Comparison of ENCODE assay signal across 1 cellular context in genomic region chr5:178247481-178248456, GRCh38.
TF ChIP-seq lines count a peak whose summit lies in the region.

No MANE protein-coding gene starts in this region.

TF ChIP-seq in HCT116, 20 proteins besides CTCF, POLR2A, EP300 and RAD21:
- TF ChIP-seq REST (IDR thresholded peaks at IDR 0.05; ENCODE audit: low read depth) = no peak
- no peak for TF ChIP-seq TCF7L2 (IDR thresholded peaks at IDR 0.05; ENCODE audit: borderline replicate concordance, extremely low read depth, insufficient read depth, insufficient read length)
- TF ChIP-seq MAX (IDR thresholded peaks at IDR 0.05) = no peak
- no peak for TF ChIP-seq ELF1 (IDR thresholded peaks at IDR 0.05; ENCODE audit: borderline replicate concordance, low read depth)
- no peak for TF ChIP-seq SRF (IDR thresholded peaks at IDR 0.05; ENCODE audit: low read depth)
- TF ChIP-seq EZH2phosphoT487 (IDR thresholded peaks at IDR 0.05; ENCODE audit: borderline replicate concordance) = no peak
- no peak for TF ChIP-seq SIN3A (IDR thresholded peaks at IDR 0.05; ENCODE audit: low read depth)
- no peak for TF ChIP-seq ATF3 (IDR thresholded peaks at IDR 0.05)
- TF ChIP-seq ZBTB33 (IDR thresholded peaks at IDR 0.05; ENCODE audit: extremely low read depth, insufficient replicate concordance, low read length) = no peak
- no peak for TF ChIP-seq CEBPB (IDR thresholded peaks at IDR 0.05; ENCODE audit: low read depth)
- TF ChIP-seq EZH2 (IDR thresholded peaks at IDR 0.05) = no peak
- no peak for TF ChIP-seq EGR1 (IDR thresholded peaks at IDR 0.05; ENCODE audit: low read depth)
- no peak for TF ChIP-seq POLR2AphosphoS5 (IDR thresholded peaks at IDR 0.05; ENCODE audit: low read depth, low read length)
- no peak for TF ChIP-seq ZFX (IDR thresholded peaks at IDR 0.05)
- no peak for TF ChIP-seq CBX3 (IDR thresholded peaks at IDR 0.05; ENCODE audit: low read depth)
- TF ChIP-seq ZNF274 (IDR thresholded peaks at IDR 0.05; ENCODE audit: low read depth, low read length) = no peak
- TF ChIP-seq FOSL1 (IDR thresholded peaks at IDR 0.05; ENCODE audit: low read depth) = no peak
